In genomic region chr14:61326149-61326548, GRCh38 we compare ENCODE assay signal across 1 cellular context.
TF ChIP-seq lines count a peak whose summit lies in the region.

No MANE protein-coding gene starts in this region.

TF ChIP-seq in GM12878, 131 proteins besides CTCF, POLR2A, EP300 and RAD21:
- TF ChIP-seq SKIL (IDR thresholded peaks at IDR 0.05; ENCODE audit: low read depth, poor library complexity, severe bottlenecking), result no peak
- no peak for TF ChIP-seq PML (IDR thresholded peaks at IDR 0.05; ENCODE audit: low read length)
- TF ChIP-seq ATF7 (IDR thresholded peaks at IDR 0.05; ENCODE audit: low read depth), result no peak
- no peak for TF ChIP-seq MEF2B (IDR thresholded peaks at IDR 0.05; ENCODE audit: partially characterized antibody, poor library complexity, severe bottlenecking)
- TF ChIP-seq ZBTB11 (CRISPR knock-in tag; IDR thresholded peaks at IDR 0.05), result no peak
- no peak for TF ChIP-seq TCF12 (IDR thresholded peaks at IDR 0.05; ENCODE audit: low read depth, low read length)
- TF ChIP-seq STAT1 (conservative IDR thresholded peaks at IDR 0.05), result no peak
- no peak for TF ChIP-seq ZNF274 (IDR thresholded peaks at IDR 0.05; ENCODE audit: insufficient read depth, insufficient read length)
- no peak for TF ChIP-seq E2F8 (IDR thresholded peaks at IDR 0.05; ENCODE audit: low read depth, partially characterized antibody)
- no peak for TF ChIP-seq CHD2 (IDR thresholded peaks at IDR 0.05; ENCODE audit: borderline replicate concordance, low read depth, low read length)
- no peak for TF ChIP-seq SIN3A (IDR thresholded peaks at IDR 0.05; ENCODE audit: low read depth, low read length)
- TF ChIP-seq FOXK2 (IDR thresholded peaks at IDR 0.05), result no peak
- no peak for TF ChIP-seq USF2 (IDR thresholded peaks at IDR 0.05; ENCODE audit: borderline replicate concordance, low read depth, low read length)
- TF ChIP-seq KLF5 (IDR thresholded peaks at IDR 0.05; ENCODE audit: partially characterized antibody), result no peak
- no peak for TF ChIP-seq MXI1 (IDR thresholded peaks at IDR 0.05; ENCODE audit: low read depth, low read length)
- no peak for TF ChIP-seq CBX5 (IDR thresholded peaks at IDR 0.05; ENCODE audit: low read depth)
- no peak for TF ChIP-seq POLR2AphosphoS2 (IDR thresholded peaks at IDR 0.05; ENCODE audit: low read depth, low read length)
- no peak for TF ChIP-seq POU2F2 (IDR thresholded peaks at IDR 0.05; ENCODE audit: borderline replicate concordance, low read depth, low read length)
- TF ChIP-seq SMC3 (IDR thresholded peaks at IDR 0.05; ENCODE audit: borderline replicate concordance, low read length), result no peak
- no peak for TF ChIP-seq PAX5 (IDR thresholded peaks at IDR 0.05; ENCODE audit: borderline replicate concordance, low read depth, low read length)
